Comparison of ENCODE assay signal across 10 cellular contexts in genomic region chr12:65923228-65923627, GRCh38.
DNase-seq lines count a peak whose midpoint lies in the region; ATAC-seq and TF ChIP-seq lines count a peak whose summit lies in the region.
"Had no signal": no experiment of that assay in that cellular context is flagged by ENCODE, and none has a peak within 500 bp of the region (broad histone marks: within the 10 kb centered on the region; RNA-seq: fewer than 3 reads in every experiment).

No MANE protein-coding gene starts in this region.

- ATAC-seq in GM18868 (IDR thresholded peaks at IDR 0.05; ENCODE audit: unreplicated experiment) (peak; percentile 84), HG02885 (IDR thresholded peaks at IDR 0.05; ENCODE audit: poor library complexity, unreplicated experiment) (peak; percentile 56)

- H3K27ac ChIP-seq in neural progenitor cell, result no peak overlapping the region

- no peak overlapping the region for H3K4me3 ChIP-seq in neural progenitor cell

- no peaks in the 10 kb centered on the region for H3K36me3 ChIP-seq in neural progenitor cell

- no peak overlapping the region for H3K9ac ChIP-seq in neural progenitor cell

- H3K27me3 Mint-ChIP-seq in neural progenitor cell (ENCODE audit: insufficient read depth, low read depth) (no peaks in the 10 kb centered on the region), glutamatergic neuron (ENCODE audit: unreplicated experiment) (no peaks in the 10 kb centered on the region)

- H3K27me3 ChIP-seq in neural progenitor cell, result no peaks in the 10 kb centered on the region

- H3K4me3 Mint-ChIP-seq in neural progenitor cell, result no peak overlapping the region
- no peak overlapping the region for H3K4me3 Mint-ChIP-seq in glutamatergic neuron (ENCODE audit: unreplicated experiment)

- peaks cover 14% of the 10 kb centered on the region for H3F3A ChIP-seq in neural progenitor cell (ENCODE audit: low read depth)

- H3K4me1 ChIP-seq in neural progenitor cell, result peaks cover 25% of the 10 kb centered on the region

- no peak overlapping the region for H2AFZ ChIP-seq in neural progenitor cell (replicated peaks)

- DNase-seq in OCI-M1 (lab: John Stamatoyannopoulos, UW) (peak; percentile 53), neural progenitor cell (ENCODE audit: low spot score) (no peak), glutamatergic neuron (no peak), SKM-1 (lab: John Stamatoyannopoulos, UW; ENCODE audit: unreplicated experiment) (no peak)
- DNase-seq in stimulated activated CD4-positive, alpha-beta T cell treated with anti-CD3 and anti-CD28 coated beads, Interleukin-1b, Interleukin-23, amount 100 ng/mL, for 48 hours, result no peak
- DNase-seq: EL, NCI-H524 treated with DMSO at 0.1 percent for 48 hours, occipital lobe had no signal

- H3K9me3 ChIP-seq in neural progenitor cell (ENCODE audit: low read depth), result no peaks in the 10 kb centered on the region

- peaks cover 35% of the 10 kb centered on the region for H3K79me2 ChIP-seq in neural progenitor cell (ENCODE audit: low read depth)

- TF ChIP-seq CTCF in neural progenitor cell (IDR thresholded peaks at IDR 0.05) (peak; percentile 18), glutamatergic neuron (IDR thresholded peaks at IDR 0.05; ENCODE audit: partially characterized antibody, unreplicated experiment) (no peak)

- no peak overlapping the region for H3K4me2 ChIP-seq in neural progenitor cell

- H3K27ac Mint-ChIP-seq in neural progenitor cell (no peak overlapping the region), glutamatergic neuron (ENCODE audit: unreplicated experiment) (no peak overlapping the region)

- H3K9me3 Mint-ChIP-seq in neural progenitor cell (no peaks in the 10 kb centered on the region), glutamatergic neuron (ENCODE audit: unreplicated experiment) (peaks cover 2% of the 10 kb centered on the region)

- peaks cover 27% of the 10 kb centered on the region for H3K4me1 Mint-ChIP-seq in neural progenitor cell
- H3K4me1 Mint-ChIP-seq in glutamatergic neuron (ENCODE audit: low read depth, unreplicated experiment), result peaks cover 5% of the 10 kb centered on the region

- H3K36me3 Mint-ChIP-seq in neural progenitor cell (peaks cover 33% of the 10 kb centered on the region), glutamatergic neuron (ENCODE audit: unreplicated experiment) (no peaks in the 10 kb centered on the region)

- H4K20me1 ChIP-seq in neural progenitor cell (ENCODE audit: low read depth), result peaks cover 12% of the 10 kb centered on the region
